In genomic region chr10:119871881-119872609, GRCh38 we compare ENCODE assay signal across 8 cellular contexts. TPM values are rescaled to one million over a fixed set of nuclear protein-coding genes. Genes with fewer than 3 reads are reported as not detected.
DNase-seq lines count a peak whose midpoint lies in the region; ATAC-seq lines count a peak whose summit lies in the region.

No MANE protein-coding gene starts in this region.

- H3K79me2 ChIP-seq in mesendoderm (ENCODE audit: control insufficient read depth, insufficient read depth, low read length) = peaks cover 49% of the 10 kb centered on the region

- no peaks in the 10 kb centered on the region for H3K9me3 ChIP-seq in ectodermal cell (ENCODE audit: control insufficient read depth, low read length)

- H3K56ac ChIP-seq in mesendoderm (ENCODE audit: low read length) = peak overlapping the region; percentile 95

- H3K27ac ChIP-seq in ectodermal cell (ENCODE audit: insufficient read depth, low read depth, low read length, poor library complexity, severe bottlenecking) (no peak overlapping the region), mesendoderm (ENCODE audit: low read depth, low read length) (peak overlapping the region; percentile 90)

- peak overlapping the region; percentile 88 for H3K9ac ChIP-seq in mesendoderm (ENCODE audit: low read length)

- peak overlapping the region; percentile 99 for H3K18ac ChIP-seq in mesendoderm (ENCODE audit: low read length)

- 0% methylated on average over 56 of the region's 56 CpGs for WGBS in ectodermal cell, 2 experiments
- no CpG with 5 or more reads among the region's 56 CpGs for whole genome bisulfite sequencing in mesendoderm (ENCODE audit: extremely low coverage, insufficient coverage, low lambda C conversion rate)

- H3K79me1 ChIP-seq in mesendoderm (ENCODE audit: low read length) = peaks cover 3% of the 10 kb centered on the region

- H3K4ac ChIP-seq in mesendoderm (ENCODE audit: low read depth, low read length) = peak overlapping the region; percentile 76

- H3K36me3 ChIP-seq in ectodermal cell (ENCODE audit: control insufficient read depth, insufficient read depth, low read length) = no peaks in the 10 kb centered on the region
- H3K36me3 ChIP-seq in mesendoderm (ENCODE audit: control insufficient read depth, insufficient read depth, low read length) = no peaks in the 10 kb centered on the region

- no peak overlapping the region for H4K5ac ChIP-seq in mesendoderm (ENCODE audit: low read length)

- peak overlapping the region; percentile 82 for H3K4me2 ChIP-seq in mesendoderm (ENCODE audit: low read length)

- peak; percentile 63 for DNase-seq in DMS 273 (lab: John Stamatoyannopoulos, UW; ENCODE audit: unreplicated experiment)
- DNase-seq in DMS 273 treated with DMSO at 0.1 percent for 48 hours (lab: John Stamatoyannopoulos, UW) = no peak
- peak; percentile 56 to 72 (median 64) for DNase-seq in NCI-H1417 (lab: John Stamatoyannopoulos, UW)
- DNase-seq in activated CD4-positive, alpha-beta T cell treated with anti-CD3 and anti-CD28 coated beads for 48 hours = peak; percentile 70
- DNase-seq in mesendoderm = peak; percentile 70
- DNase-seq in stimulated activated CD8-positive, alpha-beta memory T cell treated with anti-CD3 and anti-CD28 coated beads, Interleukin-4, amount 100 ng/mL, for 1 hour (ENCODE audit: low read depth in 2 of 2, low spot score in 1 of 2) = peak; percentile 25 to 27

- H2BK5ac ChIP-seq in mesendoderm (ENCODE audit: low read length) = peak overlapping the region; percentile 41

- H3K4me3 ChIP-seq in ectodermal cell (ENCODE audit: insufficient read depth, low read depth, low read length) (peak overlapping the region; percentile 87), mesendoderm (ENCODE audit: low read length) (peak overlapping the region; percentile 97)

- H2AK5ac ChIP-seq in mesendoderm (ENCODE audit: low read length) = no peak overlapping the region

- H2BK120ac ChIP-seq in mesendoderm (ENCODE audit: low read depth, low read length) = peak overlapping the region; percentile 67

- peak; percentile 34 for ATAC-seq in HG02678 (IDR thresholded peaks at IDR 0.05; ENCODE audit: unreplicated experiment)

- H3K27me3 ChIP-seq in ectodermal cell (ENCODE audit: control insufficient read depth, insufficient read depth, low read length, poor library complexity, severe bottlenecking) = peaks cover 5% of the 10 kb centered on the region
- H3K27me3 ChIP-seq in mesendoderm (ENCODE audit: insufficient read depth, low read length, poor library complexity) = no peaks in the 10 kb centered on the region

- H2BK15ac ChIP-seq in mesendoderm (replicated peaks; ENCODE audit: low read depth) = no peak overlapping the region

- no peak overlapping the region for H3K23ac ChIP-seq in mesendoderm (ENCODE audit: low read length)

- H3K4me1 ChIP-seq in ectodermal cell (ENCODE audit: control insufficient read depth, insufficient read depth, low read length) (peaks cover 11% of the 10 kb centered on the region), mesendoderm (ENCODE audit: control insufficient read depth, low read depth, low read length) (peaks cover 2% of the 10 kb centered on the region)

- H4K8ac ChIP-seq in mesendoderm (ENCODE audit: low read depth, low read length) = no peak overlapping the region

RNA-seq across cellular contexts. Expression of gene MCMBP, which starts 0.6 kb away (rescaled TPM):
- 78.7 TPM for polyA plus RNA-seq in ectodermal cell (2013, experiment 1 of 4)
- 86.1 TPM for polyA plus RNA-seq in ectodermal cell (2013, experiment 2 of 4)
- 72.4 TPM for polyA plus RNA-seq in ectodermal cell (2013, experiment 3 of 4)
- 72.5 TPM for polyA plus RNA-seq in ectodermal cell (2013, experiment 4 of 4)
- 71.3 TPM for polyA plus RNA-seq in mesendoderm (2013, experiment 1 of 2)
- polyA plus RNA-seq in mesendoderm (2013, experiment 2 of 2) = 70.8 TPM

RNA-seq across cellular contexts. Expression of gene SEC23IP, which starts 20.5 kb away (rescaled TPM):
- polyA plus RNA-seq in ectodermal cell (2013, experiment 1 of 4) = 48.5 TPM
- 51.9 TPM for polyA plus RNA-seq in ectodermal cell (2013, experiment 2 of 4)
- 33.5 TPM for polyA plus RNA-seq in ectodermal cell (2013, experiment 3 of 4)
- polyA plus RNA-seq in ectodermal cell (2013, experiment 4 of 4) = 38.2 TPM
- 67.6 TPM for polyA plus RNA-seq in mesendoderm (2013, experiment 1 of 2)
- 67.2 TPM for polyA plus RNA-seq in mesendoderm (2013, experiment 2 of 2)
